ENCODE assay signal across 1 cellular context in genomic region chr9:130112244-130113151, GRCh38.
A peak's percentile ranks its signal among the peaks of the same experiment; 100 is the strongest.
TF ChIP-seq lines count a peak whose summit lies in the region.

No MANE protein-coding gene starts in this region.

TF ChIP-seq in K562, 482 proteins besides CTCF, POLR2A, EP300 and RAD21 (continued from another document):
- peak; percentile 89 for TF ChIP-seq POLR2AphosphoS5 (IDR thresholded peaks at IDR 0.05; ENCODE audit: control insufficient read depth, insufficient read depth, low read depth, low read length)
- no peak for TF ChIP-seq ERF (CRISPR knock-in tag; IDR thresholded peaks at IDR 0.05)
- TF ChIP-seq HMBOX1 (IDR thresholded peaks at IDR 0.05) = peak; percentile 83
- no peak for TF ChIP-seq PHF20 (IDR thresholded peaks at IDR 0.05; ENCODE audit: partially characterized antibody)
- no peak for TF ChIP-seq SRSF1 (IDR thresholded peaks at IDR 0.05; ENCODE audit: low read depth, low read length)
- peak; percentile 69 to 85 for TF ChIP-seq TRIM24 (IDR thresholded peaks at IDR 0.05)
- TF ChIP-seq CXXC5 (CRISPR knock-in tag; IDR thresholded peaks at IDR 0.05) = peak; percentile 18; the same call in 1 of the 2 replicates
- TF ChIP-seq LARP7 (IDR thresholded peaks at IDR 0.05) = no peak
- no peak for TF ChIP-seq ZBED1 (IDR thresholded peaks at IDR 0.05)
- TF ChIP-seq SUPT5H (IDR thresholded peaks at IDR 0.05) = no peak
- peak; percentile 99 for TF ChIP-seq ZNF121 (CRISPR knock-in tag; conservative IDR thresholded peaks at IDR 0.05)
- TF ChIP-seq DLX4 (CRISPR knock-in tag; IDR thresholded peaks at IDR 0.05) = no peak
- peak; percentile 83 for TF ChIP-seq BCOR (IDR thresholded peaks at IDR 0.05)
- TF ChIP-seq REST (CRISPR knock-in tag; IDR thresholded peaks at IDR 0.05; ENCODE audit: low read depth) = no peak
- TF ChIP-seq ZNF507 (tag; conservative IDR thresholded peaks at IDR 0.05) = no peak
- TF ChIP-seq TARDBP (IDR thresholded peaks at IDR 0.05) = no peak
- TF ChIP-seq STAT6 (CRISPR knock-in tag; IDR thresholded peaks at IDR 0.05) = no peak
- no peak for TF ChIP-seq MYC (IDR thresholded peaks at IDR 0.05; ENCODE audit: low read depth, low read length)
- TF ChIP-seq MYC (CRISPR knock-in tag; IDR thresholded peaks at IDR 0.05; ENCODE audit: borderline replicate concordance, low read depth) = no peak
- TF ChIP-seq CREM (IDR thresholded peaks at IDR 0.05; ENCODE audit: low read depth) = peak; percentile 62; the same call in 1 of the 2 replicates
- TF ChIP-seq THRAP3 (IDR thresholded peaks at IDR 0.05; ENCODE audit: borderline replicate concordance) = no peak
- peak; percentile 92 for TF ChIP-seq MYNN (IDR thresholded peaks at IDR 0.05)
- no peak for TF ChIP-seq MYNN (CRISPR knock-in tag; IDR thresholded peaks at IDR 0.05)
- TF ChIP-seq ZFP36 (IDR thresholded peaks at IDR 0.05; ENCODE audit: low read depth, low read length, partially characterized antibody) = no peak
- TF ChIP-seq ZSCAN32 (CRISPR knock-in tag; IDR thresholded peaks at IDR 0.05) = no peak
- TF ChIP-seq PATZ1 (CRISPR knock-in tag; IDR thresholded peaks at IDR 0.05; ENCODE audit: borderline replicate concordance) = no peak
- peak; percentile 58; the same call in 1 of the 2 replicates for TF ChIP-seq SOX6 (IDR thresholded peaks at IDR 0.05)
- no peak for TF ChIP-seq GTF2A2 (tag; IDR thresholded peaks at IDR 0.05)
